ENCODE assay signal across 22 cellular contexts in genomic region chr14:51208982-51209381, GRCh38. TPM values are rescaled to one million over a fixed set of nuclear protein-coding genes. Genes with fewer than 3 reads are reported as not detected.
DNase-seq lines count a peak whose midpoint lies in the region; ATAC-seq, FAIRE-seq and TF ChIP-seq lines count a peak whose summit lies in the region.
"Had no signal": no experiment of that assay in that cellular context is flagged by ENCODE, and none has a peak within 500 bp of the region (broad histone marks: within the 10 kb centered on the region; RNA-seq: fewer than 3 reads in every experiment).

No MANE protein-coding gene starts in this region.

- peak in 2 of 3 experiments; percentile 55 to 68 for DNase-seq in NCI-H1417 (lab: John Stamatoyannopoulos, UW)
- DNase-seq in NCI-H1417 treated with DMSO at 0.1 percent for 48 hours (lab: John Stamatoyannopoulos, UW) = no peak
- peak; percentile 88 for DNase-seq in NCI-H2029 (lab: John Stamatoyannopoulos, UW)
- DNase-seq in NCI-H510A treated with DMSO at 0.1 percent for 48 hours (lab: John Stamatoyannopoulos, UW) = peak; percentile 84
- DNase-seq in GM12878 (ENCODE audit: low read depth, low spot score) = no peak
- no peak for DNase-seq in hypothalamus (lab: John Stamatoyannopoulos, UW)
- DNase-seq in natural killer cell treated with Interleukin-12 subunit alpha and Interleukin-12 subunit beta and Interleukin-15 and Interleukin-18, amount 100 ng/mL, for 72 hours (ENCODE audit: low spot score) = no peak
- DNase-seq: activated CD8-positive, alpha-beta T cell treated with anti-CD3 and anti-CD28 coated beads, Interleukin-2, amount 10 ng/mL, durations not matched to agents 7 days and 5 days; activated naive CD4-positive, alpha-beta T cell; activated T-cell treated with anti-CD3 and anti-CD28 coated beads, Interleukin-2, amount 50 U/mL, for 1 hour; adrenal gland; colonic mucosa; effector memory CD8-positive, alpha-beta T cell; KBM-7; MM.1S; NCI-H2227 treated with DMSO at 0.1 percent for 48 hours; sigmoid colon; SW 1271; upper lobe of right lung had no signal

- no peak for TF ChIP-seq RAD21 in GM12878 (IDR thresholded peaks at IDR 0.05; ENCODE audit: insufficient read depth, low read depth, low read length)

- no peak for FAIRE-seq in GM12878 (lab: Jason Lieb, UNC)

- no peaks in the 10 kb centered on the region for H3K79me2 ChIP-seq in GM12878 (ENCODE audit: control insufficient read depth, insufficient read depth, low read length)

- peaks cover 6 to 8% of the 10 kb centered on the region in 2 donors for H3K27me3 Mint-ChIP-seq in natural killer cell treated with Interleukin-12 subunit alpha and Interleukin-12 subunit beta and Interleukin-15 and Interleukin-18, amount 100 ng/mL, for 72 hours
- H3K27me3 Mint-ChIP-seq: progenitor cell of endocrine pancreas had no signal

- no peak for TF ChIP-seq POLR2A in GM12878 (IDR thresholded peaks at IDR 0.05; ENCODE audit: low read depth, low read length)

- intact Hi-C loops in GM12878 (cut with micrococcal nuclease; ENCODE audit: unreplicated experiment) = no loop called here

- in situ Hi-C loops in GM12878 (cut with MboI) = no loop called here

- POLR2A ChIA-PET in GM12878 (lab: Charles Lee) = interaction anchor here (0.5 kb wide), 1 partner anchor 48 kb away, joined by 4 read pairs; no protein-coding TSS in a partner anchor

- H3K4me3 ChIP-seq in GM12878 = no peak overlapping the region
- H3K4me3 ChIP-seq: adrenal gland, breast epithelium, colonic mucosa, sigmoid colon, upper lobe of right lung had no signal

- H3K4me2 ChIP-seq in GM12878 (ENCODE audit: control insufficient read depth, insufficient read depth) = no peak overlapping the region

- H3K27me3 ChIP-seq in GM12878 (replicated peaks in 1 of 2; ENCODE audit: control insufficient read depth in 2 of 2, insufficient read depth in 2 of 2, low read length in 1 of 2) = no peaks in the 10 kb centered on the region; a peak in 1 of 4 replicates
- H3K27me3 ChIP-seq: adrenal gland, breast epithelium, colonic mucosa, sigmoid colon had no signal

- H3K9me3 ChIP-seq in GM12878 (replicated peaks; ENCODE audit: control insufficient read depth, insufficient read depth, low read length) = no peaks in the 10 kb centered on the region; the same call in 2 of the 3 replicates
- H3K9me3 ChIP-seq: adrenal gland, breast epithelium, colonic mucosa, sigmoid colon, upper lobe of right lung had no signal

- H3K4me1 Mint-ChIP-seq in natural killer cell treated with Interleukin-12 subunit alpha and Interleukin-12 subunit beta and Interleukin-15 and Interleukin-18, amount 100 ng/mL, for 72 hours (ENCODE audit: low read depth in 2 of 2) = no peaks in the 10 kb centered on the region

- RAD21 ChIA-PET in GM12878 (lab: Charles Lee; ENCODE audit: unreplicated experiment) = interaction anchor here (1.5 kb wide), 1 partner anchor 10 kb away, joined by 3 read pairs; no protein-coding TSS in a partner anchor

- no peaks in the 10 kb centered on the region for H3K36me3 ChIP-seq in GM12878 (ENCODE audit: control insufficient read depth in 2 of 2, insufficient read depth in 2 of 2, low read length in 1 of 2)
- H3K36me3 ChIP-seq: adrenal gland, breast epithelium, colonic mucosa, sigmoid colon, upper lobe of right lung had no signal

- TF ChIP-seq EP300 in GM12878 (IDR thresholded peaks at IDR 0.05; ENCODE audit: borderline replicate concordance in 1 of 2, control insufficient read depth in 1 of 2, low read depth in 2 of 2, low read length in 2 of 2) = no peak

- BruUV-seq in GM12878 (replicated peaks; lab: Mats Ljungman, UMichigan) = no TSS peak

- H3K9ac ChIP-seq in GM12878 (ENCODE audit: control insufficient read depth, insufficient read depth, low read length) = no peak overlapping the region

- no peak for TF ChIP-seq CTCF in GM12878 (IDR thresholded peaks at IDR 0.05 in 2 of 3, conservative IDR thresholded peaks at IDR 0.05 in 1 of 3; ENCODE audit: control insufficient read depth in 2 of 3, extremely low read depth in 1 of 3, insufficient read depth in 1 of 3, low read depth in 3 of 3, low read length in 3 of 3)

- no peak overlapping the region for H3K27ac Mint-ChIP-seq in natural killer cell treated with Interleukin-12 subunit alpha and Interleukin-12 subunit beta and Interleukin-15 and Interleukin-18, amount 100 ng/mL, for 72 hours
- H3K27ac Mint-ChIP-seq: activated CD8-positive, alpha-beta T cell treated with anti-CD3 and anti-CD28 coated beads, Interleukin-2, amount 10 ng/mL, durations not matched to agents 7 days and 5 days; effector memory CD8-positive, alpha-beta T cell had no signal

- H2AFZ ChIP-seq in GM12878 (ENCODE audit: control insufficient read depth, low read depth, low read length) = no peak overlapping the region

- no peaks in the 10 kb centered on the region for H3K36me3 Mint-ChIP-seq in natural killer cell treated with Interleukin-12 subunit alpha and Interleukin-12 subunit beta and Interleukin-15 and Interleukin-18, amount 100 ng/mL, for 72 hours

- no peaks in the 10 kb centered on the region for H4K20me1 ChIP-seq in GM12878 (ENCODE audit: control insufficient read depth, insufficient read depth)

- CTCF ChIA-PET in GM12878 (lab: Yijun Ruan, JAX) = interaction anchor here (1.0 to 2.0 kb wide), 4 partner anchors 9 to 53 kb away, joined by 3 to 10 read pairs (median 4); no protein-coding TSS in a partner anchor

- no peaks in the 10 kb centered on the region for H3K9me3 Mint-ChIP-seq in natural killer cell treated with Interleukin-12 subunit alpha and Interleukin-12 subunit beta and Interleukin-15 and Interleukin-18, amount 100 ng/mL, for 72 hours
- H3K9me3 Mint-ChIP-seq: effector memory CD8-positive, alpha-beta T cell had no signal

- H3K4me3 Mint-ChIP-seq in natural killer cell treated with Interleukin-12 subunit alpha and Interleukin-12 subunit beta and Interleukin-15 and Interleukin-18, amount 100 ng/mL, for 72 hours = no peak overlapping the region
- H3K4me3 Mint-ChIP-seq: activated CD8-positive, alpha-beta T cell treated with anti-CD3 and anti-CD28 coated beads, Interleukin-2, amount 10 ng/mL, durations not matched to agents 7 days and 5 days; effector memory CD8-positive, alpha-beta T cell had no signal

- H3K27ac ChIP-seq in GM12878 (ENCODE audit: control insufficient read depth, insufficient read depth) = no peak overlapping the region
- H3K27ac ChIP-seq: adrenal gland, breast epithelium, colonic mucosa, sigmoid colon, upper lobe of right lung had no signal

- WGBS in GM12878 (ENCODE audit: insufficient coverage, insufficient replicate concordance, low lambda C conversion rate, missing lambda C conversion rate) = 100% methylated on average over 1 of the region's 1 CpG

- SMC1A ChIA-PET in GM12878 (lab: Charles Lee; ENCODE audit: uncharacterized antibody, unreplicated experiment) = interaction anchor here (0.6 to 1.5 kb wide), 2 partner anchors 9 to 10 kb away, joined by 3 read pairs; no protein-coding TSS in a partner anchor

- H3K4me1 ChIP-seq in GM12878 (ENCODE audit: control insufficient read depth, insufficient read depth, low read length) = peaks cover 5% of the 10 kb centered on the region
- H3K4me1 ChIP-seq: adrenal gland, breast epithelium, colonic mucosa, sigmoid colon, upper lobe of right lung had no signal

- ATAC-seq in GM12878 (peak; percentile 63), HG03439 (IDR thresholded peaks at IDR 0.05; ENCODE audit: unreplicated experiment) (no peak)
- ATAC-seq in natural killer cell treated with Interleukin-12 subunit alpha and Interleukin-12 subunit beta and Interleukin-15 and Interleukin-18, amount 100 ng/mL, for 72 hours = no peak
- ATAC-seq: activated CD8-positive, alpha-beta T cell treated with anti-CD3 and anti-CD28 coated beads, Interleukin-2, amount 10 ng/mL, durations not matched to agents 7 days and 5 days; effector memory CD8-positive, alpha-beta T cell; upper lobe of right lung had no signal

TF ChIP-seq in GM12878, 131 proteins besides CTCF, POLR2A, EP300 and RAD21 (continues in another document):
- TF ChIP-seq ATF2 (IDR thresholded peaks at IDR 0.05; ENCODE audit: low read length) (no peak), KDM1A (IDR thresholded peaks at IDR 0.05; ENCODE audit: borderline replicate concordance) (no peak), PML (IDR thresholded peaks at IDR 0.05; ENCODE audit: low read length) (no peak), CBX3 (IDR thresholded peaks at IDR 0.05; ENCODE audit: borderline replicate concordance, low read depth) (no peak), RAD51 (IDR thresholded peaks at IDR 0.05) (no peak), CREB1 (IDR thresholded peaks at IDR 0.05; ENCODE audit: low read depth) (no peak)

RNA-seq across cellular contexts. Expression of gene TMX1, which starts 31.1 kb away (rescaled TPM):
- total RNA-seq in GM12878 (2013; cell fraction: nucleolus; rRNA removed) = 92.8 and 94.5 TPM in 2 replicates
- 37.6 and 49.7 TPM in 2 replicates for total RNA-seq in GM12878 (2014; rRNA removed)
- total RNA-seq in GM12878 (2014; rRNA removed; fragmentation: Illumina TruSeq; extraction: Trizol) = 53.2 and 54.6 TPM in 2 replicates
- total RNA-seq in GM12878 (2021) = 45.3 and 48.9 TPM in 2 replicates
- 13.5 TPM for polyA plus RNA-seq in GM12878 (2011; ENCODE audit: low read depth)
- 49.5 and 78.3 TPM in 2 replicates for polyA plus RNA-seq in GM12878 (2011; rRNA removed)
- polyA plus RNA-seq in GM12878 (2011; cell fraction: cytosol; rRNA removed) = 15.1 and 18.6 TPM in 2 replicates
- 12.5 and 17.0 TPM in 2 replicates for polyA plus RNA-seq in GM12878 (2011; cell fraction: nucleus; rRNA removed)
- 30.0 and 34.3 TPM in 2 replicates for polyA plus RNA-seq in GM12878 (2012)
- polyA plus RNA-seq in GM12878 (2014; fragmentation: Illumina TruSeq; extraction: Trizol) = 32.2 and 44.5 TPM in 2 replicates
- polyA plus RNA-seq in GM12878 (2014; fragmentation: Nextera tagmentation; extraction: Ambion mirVana) = 100 to 1,000 TPM in 1 of 2 experiments, 10 to 100 TPM in 1; 58.7 to 152 TPM
- 24.8 and 29.1 TPM in 2 replicates for polyA plus RNA-seq in GM12878 (2014; rRNA removed)
- polyA plus RNA-seq in GM12878 (2016; fragmentation: Nextera tagmentation; extraction: Ambion mirVana) = 100 to 1,000 TPM; 118 to 122 TPM
- 25.4 and 34.9 TPM in 2 replicates for polyA minus RNA-seq in GM12878 (2011; rRNA and poly(A)+ RNA removed)
- 18.3 and 27.1 TPM in 2 replicates for polyA minus RNA-seq in GM12878 (2011; cell fraction: cytosol; rRNA and poly(A)+ RNA removed)
- polyA minus RNA-seq in GM12878 (2011; cell fraction: nucleus; rRNA and poly(A)+ RNA removed) = 20.9 and 32.5 TPM in 2 replicates
- total RNA-seq in natural killer cell treated with Interleukin-12 subunit alpha and Interleukin-12 subunit beta and Interleukin-15 and Interleukin-18, amount 100 ng/mL, for 72 hours = 10 to 100 TPM; 43.2 to 47.8 TPM

Comparison
In these comparisons a context has a peak if more than half of its experiments do, and no peak if none do; other contexts are left out.
1. DNase-seq: peak in NCI-H1417 (2 of 3), NCI-H2029 (single experiment) and NCI-H510A treated with DMSO at 0.1 percent for 48 hours (single experiment); none in NCI-H1417 treated with DMSO at 0.1 percent for 48 hours (single experiment), GM12878 (single experiment), hypothalamus (0 of 51) and natural killer cell treated with Interleukin-12 subunit alpha and Interleukin-12 subunit beta and Interleukin-15 and Interleukin-18, amount 100 ng/mL, for 72 hours (single experiment).